8 cellular contexts compared by ENCODE assay signal in the genomic region with DNA sequence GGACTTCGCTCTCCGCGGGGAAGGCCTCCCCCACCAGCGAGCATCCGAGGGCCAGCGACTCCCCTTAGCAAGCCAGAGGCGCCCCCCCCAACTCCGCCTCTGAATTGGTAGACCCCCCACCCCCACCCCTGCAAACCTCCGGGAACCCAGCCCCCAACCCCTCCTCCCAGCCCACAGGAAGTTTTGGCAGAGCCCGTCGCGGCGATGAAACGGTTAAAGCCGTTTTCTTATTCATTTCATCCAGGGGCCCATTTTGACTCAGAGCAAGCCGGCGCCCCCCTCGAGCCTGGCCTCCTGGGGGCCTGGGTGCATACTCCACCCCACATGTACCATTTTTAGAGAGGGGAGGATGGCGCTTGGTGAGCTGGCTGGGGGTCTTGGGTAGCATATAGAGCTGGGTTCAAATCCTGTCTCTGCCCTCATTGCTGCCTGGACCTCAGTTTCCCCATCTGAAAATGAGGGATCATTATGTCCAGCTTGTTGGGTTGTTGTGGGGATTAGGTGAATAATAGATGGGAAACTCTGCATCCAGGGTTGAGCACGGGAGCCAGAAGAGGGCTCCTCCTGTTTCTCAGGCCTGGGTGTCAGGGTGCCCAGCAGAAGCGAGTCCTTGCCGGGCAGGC. TPM values are rescaled to one million over a fixed set of nuclear protein-coding genes. Genes with fewer than 3 reads are reported as not detected.
A peak's percentile ranks its signal among the peaks of the same experiment; 100 is the strongest.
DNase-seq lines count a peak whose midpoint lies in the region; ATAC-seq and TF ChIP-seq lines count a peak whose summit lies in the region.

No MANE protein-coding gene starts in this region.

- peak overlapping the region; percentile 75 to 79 (median 78) for H3K4me3 Mint-ChIP-seq in brain

- WGBS in tibial nerve, 2 donors = 6 to 7% methylated on average over 6 to 20 of the region's 22 CpGs

- no peaks in the 10 kb centered on the region for H3K27me3 Mint-ChIP-seq in brain

- peak overlapping the region; percentile 72 to 78 for H3K9ac ChIP-seq in mucosa of rectum (ENCODE audit: low read depth in 1 of 2, low read length in 2 of 2)

- no peaks in the 10 kb centered on the region for H3K36me3 Mint-ChIP-seq in brain

- H3K27ac ChIP-seq in KOPT-K1 (ENCODE audit: low read depth, low read length, poor library complexity, severe bottlenecking) (peak overlapping the region; percentile 99), mucosa of rectum (ENCODE audit: low read depth in 2 of 2, low read length in 2 of 2) (peak overlapping the region; percentile 100), tibial nerve (peak overlapping the region; percentile 81 to 100 (median 99))

- H3K9me3 Mint-ChIP-seq in brain = no peaks in the 10 kb centered on the region

- DNase-seq in AG10803 (ENCODE audit: low read depth) = no peak
- DNase-seq in tibial nerve (ENCODE audit: low spot score in 2 of 2) = no peak
- no peak for DNase-seq in COLO668 (lab: John Stamatoyannopoulos, UW; ENCODE audit: unreplicated experiment)
- no peak for DNase-seq in DMS79 (lab: John Stamatoyannopoulos, UW)

- no peak for TF ChIP-seq EP300 in tibial nerve (IDR thresholded peaks at IDR 0.05)

- H3K4me1 ChIP-seq in mucosa of rectum (ENCODE audit: control insufficient read depth in 2 of 2, insufficient read depth in 2 of 2, low read length in 2 of 2) (peaks cover 69 to 71% of the 10 kb centered on the region in 2 donors), tibial nerve (peaks cover 0 to 89% (median 80%) of the 10 kb centered on the region in 4 donors)

- H3K36me3 ChIP-seq in KOPT-K1 (ENCODE audit: insufficient read depth, low read length) (no peaks in the 10 kb centered on the region), mucosa of rectum (ENCODE audit: control insufficient read depth in 2 of 2, insufficient read depth in 2 of 2, low read length in 2 of 2) (no peaks in the 10 kb centered on the region), tibial nerve (no peaks in the 10 kb centered on the region)

- peaks cover 44% of the 10 kb centered on the region for H3K4me1 Mint-ChIP-seq in brain

- no peaks in the 10 kb centered on the region for H3K9me3 ChIP-seq in KOPT-K1 (ENCODE audit: insufficient read depth, low read length, poor library complexity, severe bottlenecking)
- no peaks in the 10 kb centered on the region for H3K9me3 ChIP-seq in mucosa of rectum (ENCODE audit: control insufficient read depth in 2 of 2, low read length in 2 of 2)
- no peaks in the 10 kb centered on the region for H3K9me3 ChIP-seq in tibial nerve

- TF ChIP-seq POLR2A in tibial nerve (IDR thresholded peaks at IDR 0.05) = no peak

- H3K4me3 ChIP-seq in AG10803 (ENCODE audit: low read length) = peak overlapping the region; percentile 63
- H3K4me3 ChIP-seq in mucosa of rectum (ENCODE audit: low read length in 2 of 2) = peak overlapping the region; percentile 67 to 80
- H3K4me3 ChIP-seq in tibial nerve = peak overlapping the region; percentile 27 to 53 (median 46)

- TF ChIP-seq CTCF in AG10803 (conservative IDR thresholded peaks at IDR 0.05; ENCODE audit: low read length) (no peak), brain (conservative IDR thresholded peaks at IDR 0.05) (no peak), tibial nerve (IDR thresholded peaks at IDR 0.05) (no peak)

- H3K27me3 ChIP-seq in mucosa of rectum (ENCODE audit: control insufficient read depth in 2 of 2, insufficient read depth in 2 of 2, low read length in 2 of 2) (no peaks in the 10 kb centered on the region), tibial nerve (no peaks in the 10 kb centered on the region)

- no peak for ATAC-seq in HG03196 (IDR thresholded peaks at IDR 0.05; ENCODE audit: unreplicated experiment)

- peak overlapping the region; percentile 83 to 95 (median 88) for H3K27ac Mint-ChIP-seq in brain

RNA-seq across cellular contexts. Expression of a gene that starts 7.9 kb away (rescaled TPM):
- polyA plus RNA-seq in brain (ENCODE audit: insufficient read depth, low read depth, low replicate concordance) = 25.7 TPM
- 100 to 1,000 TPM; 421 to 676 (median 613) TPM for total RNA-seq in tibial nerve

RNA-seq across cellular contexts. Expression of a gene that starts 8.0 kb away (rescaled TPM):
- polyA plus RNA-seq in brain (ENCODE audit: insufficient read depth, low read depth, low replicate concordance) = 14.8 TPM
- 100 to 1,000 TPM in 1 of 4 donors, 10 to 100 TPM in 3; 27.3 to 109 (median 50.2) TPM for total RNA-seq in tibial nerve

RNA-seq across cellular contexts. Expression of a gene that starts 18.3 kb away (rescaled TPM):
- polyA plus RNA-seq in brain (ENCODE audit: insufficient read depth, low read depth, low replicate concordance) = 1,078 TPM
- total RNA-seq in tibial nerve = 100 to 1,000 TPM; 129 to 182 (median 163) TPM

RNA-seq across cellular contexts. Expression of a gene that starts 18.5 kb away (rescaled TPM):
- polyA plus RNA-seq in brain (ENCODE audit: insufficient read depth, low read depth, low replicate concordance) = 48.0 TPM
- total RNA-seq in tibial nerve = 1 to 10 TPM in 1 of 4 donors, not detected in 3; 4.8 TPM

RNA-seq across cellular contexts. Expression of a gene that starts 23.0 kb away (rescaled TPM):
- polyA plus RNA-seq in brain (ENCODE audit: insufficient read depth, low read depth, low replicate concordance) = 119 TPM
- total RNA-seq in tibial nerve = 1 to 10 TPM; 5.4 to 8.6 (median 6.7) TPM
